ENCODE assay signal across 26 cellular contexts in the genomic region with DNA sequence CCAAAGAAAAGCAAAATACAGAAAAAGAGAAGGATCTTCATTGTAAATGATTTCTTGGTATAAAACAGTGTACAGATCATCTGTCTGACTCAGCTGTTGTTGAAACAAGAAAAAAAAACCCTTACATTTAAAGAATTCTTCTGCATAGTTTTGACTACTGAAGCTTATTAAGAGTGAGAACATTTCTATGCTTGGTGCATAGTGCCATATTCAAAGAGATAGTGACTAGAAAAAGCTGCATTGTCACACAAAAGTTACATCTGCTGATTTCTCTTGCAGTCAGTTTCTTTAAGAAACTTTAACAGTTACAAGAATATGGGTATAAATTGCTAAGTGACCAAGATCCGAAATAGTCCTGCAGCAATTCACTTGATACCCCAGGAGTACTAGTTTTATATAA. TPM values are rescaled to one million over a fixed set of nuclear protein-coding genes. Genes with fewer than 3 reads are reported as not detected.
DNase-seq lines count a peak whose midpoint lies in the region; TF ChIP-seq lines count a peak whose summit lies in the region.
"Had no signal": no experiment of that assay in that cellular context is flagged by ENCODE, and none has a peak within 500 bp of the region (broad histone marks: within the 10 kb centered on the region; RNA-seq: fewer than 3 reads in every experiment).

A gene with protein sequence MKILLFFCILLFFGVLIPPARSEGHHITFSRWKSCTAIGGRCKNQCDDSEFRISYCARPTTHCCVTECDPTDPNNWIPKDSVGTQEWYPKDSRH (minus strand): TSS at position 101 of the 400 bp plus-strand sequence. CDS start 60 bp downstream, at position 41.

- peak; percentile 2 for DNase-seq in renal cortical epithelial cell (ENCODE audit: low read depth)
- no peak for DNase-seq in erythroblast (lab: John Stamatoyannopoulos, UW)
- DNase-seq: 8988T; ACHN; AML-193; BE2C; C1 segment of cervical spinal cord; Caco-2; Calu3; CD4-positive, alpha-beta memory T cell; CD4-positive, alpha-beta T cell; CD4-positive, CD25-positive, alpha-beta regulatory T cell; CD8-positive, alpha-beta memory T cell; CD8-positive, alpha-beta T cell; COR-L47; DMS 273 treated with DMSO at 0.1 percent for 48 hours; DMS153; DMS53; DMS79; DMS79 treated with DMSO at 0.1 percent for 48 hours; DND-41; EL had no signal

- TF ChIP-seq POLR2A in erythroblast (IDR thresholded peaks at IDR 0.05; ENCODE audit: low read length), result no peak

RNA-seq across cellular contexts. Expression of the gene that starts here (rescaled TPM):
- total RNA-seq in renal cortical epithelial cell, result not detected in 2 replicates
- total RNA-seq: A172; A673; B cell; Caco-2; Calu3; CD4-positive, alpha-beta memory T cell; CD4-positive, alpha-beta T cell; CD4-positive, CD25-positive, alpha-beta regulatory T cell; CD8-positive, alpha-beta memory T cell; CD8-positive, alpha-beta T cell; Daoy had no signal

Comparison
In these comparisons a context has a peak if more than half of its experiments do, and no peak if none do; other contexts are left out.
1. Peak in DNase-seq in renal cortical epithelial cell; RNA of the gene not detected or under 1 TPM.